In the genomic region with DNA sequence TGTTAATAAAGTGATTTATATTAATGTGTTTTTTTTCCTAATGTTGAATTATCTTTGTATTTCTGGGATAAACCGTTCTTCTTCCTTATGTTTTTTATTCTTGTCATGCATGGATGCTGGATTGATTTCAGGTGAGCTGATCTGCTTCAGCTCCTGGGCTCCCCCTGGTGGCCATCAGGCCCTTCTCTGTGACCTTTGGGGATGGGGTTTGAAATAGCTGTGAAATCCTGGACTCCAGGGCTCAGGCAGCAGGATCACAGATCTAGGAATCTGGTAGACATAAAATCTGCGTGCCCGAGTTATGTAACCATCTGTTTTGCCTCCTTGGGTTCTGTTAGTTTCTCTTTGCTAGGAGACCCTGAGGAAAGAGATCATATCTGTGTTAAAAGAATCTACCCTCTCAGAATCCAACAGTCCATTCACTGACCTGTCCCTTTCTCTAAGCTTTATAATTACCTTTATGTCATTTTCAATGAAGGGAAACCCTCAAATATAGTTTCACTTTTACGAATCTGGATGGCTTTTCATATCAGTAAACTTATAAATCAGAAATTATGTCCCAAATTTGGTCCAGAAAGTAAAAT, we compare ENCODE assay signal across 2 cellular contexts.
TF ChIP-seq lines count a peak whose summit lies in the region.

No MANE protein-coding gene starts in this region.

TF ChIP-seq in GM23338, 12 proteins besides CTCF, POLR2A, EP300 and RAD21 (continues in another document):
- no peak for TF ChIP-seq EZH2phosphoT487 (IDR thresholded peaks at IDR 0.05; ENCODE audit: unreplicated experiment)
- TF ChIP-seq, protein P1, sequence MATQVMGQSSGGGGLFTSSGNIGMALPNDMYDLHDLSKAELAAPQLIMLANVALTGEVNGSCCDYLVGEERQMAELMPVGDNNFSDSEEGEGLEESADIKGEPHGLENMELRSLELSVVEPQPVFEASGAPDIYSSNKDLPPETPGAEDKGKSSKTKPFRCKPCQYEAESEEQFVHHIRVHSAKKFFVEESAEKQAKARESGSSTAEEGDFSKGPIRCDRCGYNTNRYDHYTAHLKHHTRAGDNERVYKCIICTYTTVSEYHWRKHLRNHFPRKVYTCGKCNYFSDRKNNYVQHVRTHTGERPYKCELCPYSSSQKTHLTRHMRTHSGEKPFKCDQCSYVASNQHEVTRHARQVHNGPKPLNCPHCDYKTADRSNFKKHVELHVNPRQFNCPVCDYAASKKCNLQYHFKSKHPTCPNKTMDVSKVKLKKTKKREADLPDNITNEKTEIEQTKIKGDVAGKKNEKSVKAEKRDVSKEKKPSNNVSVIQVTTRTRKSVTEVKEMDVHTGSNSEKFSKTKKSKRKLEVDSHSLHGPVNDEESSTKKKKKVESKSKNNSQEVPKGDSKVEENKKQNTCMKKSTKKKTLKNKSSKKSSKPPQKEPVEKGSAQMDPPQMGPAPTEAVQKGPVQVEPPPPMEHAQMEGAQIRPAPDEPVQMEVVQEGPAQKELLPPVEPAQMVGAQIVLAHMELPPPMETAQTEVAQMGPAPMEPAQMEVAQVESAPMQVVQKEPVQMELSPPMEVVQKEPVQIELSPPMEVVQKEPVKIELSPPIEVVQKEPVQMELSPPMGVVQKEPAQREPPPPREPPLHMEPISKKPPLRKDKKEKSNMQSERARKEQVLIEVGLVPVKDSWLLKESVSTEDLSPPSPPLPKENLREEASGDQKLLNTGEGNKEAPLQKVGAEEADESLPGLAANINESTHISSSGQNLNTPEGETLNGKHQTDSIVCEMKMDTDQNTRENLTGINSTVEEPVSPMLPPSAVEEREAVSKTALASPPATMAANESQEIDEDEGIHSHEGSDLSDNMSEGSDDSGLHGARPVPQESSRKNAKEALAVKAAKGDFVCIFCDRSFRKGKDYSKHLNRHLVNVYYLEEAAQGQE (IDR thresholded peaks at IDR 0.05; ENCODE audit: unreplicated experiment), result no peak
- TF ChIP-seq POLR2AphosphoS5 (IDR thresholded peaks at IDR 0.05; ENCODE audit: low read depth), result no peak
- TF ChIP-seq, protein P2, sequence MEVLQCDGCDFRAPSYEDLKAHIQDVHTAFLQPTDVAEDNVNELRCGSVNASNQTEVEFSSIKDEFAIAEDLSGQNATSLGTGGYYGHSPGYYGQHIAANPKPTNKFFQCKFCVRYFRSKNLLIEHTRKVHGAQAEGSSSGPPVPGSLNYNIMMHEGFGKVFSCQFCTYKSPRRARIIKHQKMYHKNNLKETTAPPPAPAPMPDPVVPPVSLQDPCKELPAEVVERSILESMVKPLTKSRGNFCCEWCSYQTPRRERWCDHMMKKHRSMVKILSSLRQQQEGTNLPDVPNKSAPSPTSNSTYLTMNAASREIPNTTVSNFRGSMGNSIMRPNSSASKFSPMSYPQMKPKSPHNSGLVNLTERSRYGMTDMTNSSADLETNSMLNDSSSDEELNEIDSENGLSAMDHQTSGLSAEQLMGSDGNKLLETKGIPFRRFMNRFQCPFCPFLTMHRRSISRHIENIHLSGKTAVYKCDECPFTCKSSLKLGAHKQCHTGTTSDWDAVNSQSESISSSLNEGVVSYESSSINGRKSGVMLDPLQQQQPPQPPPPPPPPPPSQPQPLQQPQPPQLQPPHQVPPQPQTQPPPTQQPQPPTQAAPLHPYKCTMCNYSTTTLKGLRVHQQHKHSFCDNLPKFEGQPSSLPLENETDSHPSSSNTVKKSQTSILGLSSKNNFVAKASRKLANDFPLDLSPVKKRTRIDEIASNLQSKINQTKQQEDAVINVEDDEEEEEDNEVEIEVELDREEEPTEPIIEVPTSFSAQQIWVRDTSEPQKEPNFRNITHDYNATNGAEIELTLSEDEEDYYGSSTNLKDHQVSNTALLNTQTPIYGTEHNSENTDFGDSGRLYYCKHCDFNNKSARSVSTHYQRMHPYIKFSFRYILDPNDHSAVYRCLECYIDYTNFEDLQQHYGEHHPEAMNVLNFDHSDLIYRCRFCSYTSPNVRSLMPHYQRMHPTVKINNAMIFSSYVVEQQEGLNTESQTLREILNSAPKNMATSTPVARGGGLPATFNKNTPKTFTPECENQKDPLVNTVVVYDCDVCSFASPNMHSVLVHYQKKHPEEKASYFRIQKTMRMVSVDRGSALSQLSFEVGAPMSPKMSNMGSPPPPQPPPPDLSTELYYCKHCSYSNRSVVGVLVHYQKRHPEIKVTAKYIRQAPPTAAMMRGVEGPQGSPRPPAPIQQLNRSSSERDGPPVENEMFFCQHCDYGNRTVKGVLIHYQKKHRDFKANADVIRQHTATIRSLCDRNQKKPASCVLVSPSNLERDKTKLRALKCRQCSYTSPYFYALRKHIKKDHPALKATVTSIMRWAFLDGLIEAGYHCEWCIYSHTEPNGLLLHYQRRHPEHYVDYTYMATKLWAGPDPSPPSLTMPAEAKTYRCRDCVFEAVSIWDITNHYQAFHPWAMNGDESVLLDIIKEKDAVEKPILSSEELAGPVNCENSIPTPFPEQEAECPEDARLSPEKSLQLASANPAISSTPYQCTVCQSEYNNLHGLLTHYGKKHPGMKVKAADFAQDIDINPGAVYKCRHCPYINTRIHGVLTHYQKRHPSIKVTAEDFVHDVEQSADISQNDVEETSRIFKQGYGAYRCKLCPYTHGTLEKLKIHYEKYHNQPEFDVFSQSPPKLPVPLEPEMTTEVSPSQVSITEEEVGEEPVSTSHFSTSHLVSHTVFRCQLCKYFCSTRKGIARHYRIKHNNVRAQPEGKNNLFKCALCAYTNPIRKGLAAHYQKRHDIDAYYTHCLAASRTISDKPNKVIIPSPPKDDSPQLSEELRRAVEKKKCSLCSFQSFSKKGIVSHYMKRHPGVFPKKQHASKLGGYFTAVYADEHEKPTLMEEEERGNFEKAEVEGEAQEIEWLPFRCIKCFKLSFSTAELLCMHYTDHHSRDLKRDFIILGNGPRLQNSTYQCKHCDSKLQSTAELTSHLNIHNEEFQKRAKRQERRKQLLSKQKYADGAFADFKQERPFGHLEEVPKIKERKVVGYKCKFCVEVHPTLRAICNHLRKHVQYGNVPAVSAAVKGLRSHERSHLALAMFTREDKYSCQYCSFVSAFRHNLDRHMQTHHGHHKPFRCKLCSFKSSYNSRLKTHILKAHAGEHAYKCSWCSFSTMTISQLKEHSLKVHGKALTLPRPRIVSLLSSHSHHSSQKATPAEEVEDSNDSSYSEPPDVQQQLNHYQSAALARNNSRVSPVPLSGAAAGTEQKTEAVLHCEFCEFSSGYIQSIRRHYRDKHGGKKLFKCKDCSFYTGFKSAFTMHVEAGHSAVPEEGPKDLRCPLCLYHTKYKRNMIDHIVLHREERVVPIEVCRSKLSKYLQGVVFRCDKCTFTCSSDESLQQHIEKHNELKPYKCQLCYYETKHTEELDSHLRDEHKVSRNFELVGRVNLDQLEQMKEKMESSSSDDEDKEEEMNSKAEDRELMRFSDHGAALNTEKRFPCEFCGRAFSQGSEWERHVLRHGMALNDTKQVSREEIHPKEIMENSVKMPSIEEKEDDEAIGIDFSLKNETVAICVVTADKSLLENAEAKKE (CRISPR knock-in tag; IDR thresholded peaks at IDR 0.05), result no peak
- TF ChIP-seq ZNF331 (CRISPR knock-in tag; IDR thresholded peaks at IDR 0.05; ENCODE audit: low read depth), result no peak
- TF ChIP-seq EZH2 (IDR thresholded peaks at IDR 0.05; ENCODE audit: low read depth, unreplicated experiment), result no peak
- TF ChIP-seq STAT1 (IDR thresholded peaks at IDR 0.05; ENCODE audit: unreplicated experiment), result no peak
- no peak for TF ChIP-seq ZNF114 (CRISPR knock-in tag; IDR thresholded peaks at IDR 0.05)
- no peak for TF ChIP-seq ETS1 (IDR thresholded peaks at IDR 0.05)

TF ChIP-seq in liver, 16 proteins besides CTCF, POLR2A, EP300 and RAD21:
- peak; percentile 21 to 54 for TF ChIP-seq HNF4A (conservative IDR thresholded peaks at IDR 0.05)
- TF ChIP-seq FOXA1 (IDR thresholded peaks at IDR 0.05), result no peak
- TF ChIP-seq JUND (IDR thresholded peaks at IDR 0.05), result no peak
- TF ChIP-seq FOXA2 (IDR thresholded peaks at IDR 0.05), result no peak
- no peak for TF ChIP-seq GABPA (IDR thresholded peaks at IDR 0.05 in 1 of 2, conservative IDR thresholded peaks at IDR 0.05 in 1 of 2)
- TF ChIP-seq NR2F2 (IDR thresholded peaks at IDR 0.05), result peak; percentile 85
- TF ChIP-seq TAF1 (conservative IDR thresholded peaks at IDR 0.05), result no peak
- TF ChIP-seq RXRA (IDR thresholded peaks at IDR 0.05), result peak; percentile 33 to 57
- no peak for TF ChIP-seq EGR1 (IDR thresholded peaks at IDR 0.05; ENCODE audit: low read depth in 2 of 2)
- TF ChIP-seq, protein P3, sequence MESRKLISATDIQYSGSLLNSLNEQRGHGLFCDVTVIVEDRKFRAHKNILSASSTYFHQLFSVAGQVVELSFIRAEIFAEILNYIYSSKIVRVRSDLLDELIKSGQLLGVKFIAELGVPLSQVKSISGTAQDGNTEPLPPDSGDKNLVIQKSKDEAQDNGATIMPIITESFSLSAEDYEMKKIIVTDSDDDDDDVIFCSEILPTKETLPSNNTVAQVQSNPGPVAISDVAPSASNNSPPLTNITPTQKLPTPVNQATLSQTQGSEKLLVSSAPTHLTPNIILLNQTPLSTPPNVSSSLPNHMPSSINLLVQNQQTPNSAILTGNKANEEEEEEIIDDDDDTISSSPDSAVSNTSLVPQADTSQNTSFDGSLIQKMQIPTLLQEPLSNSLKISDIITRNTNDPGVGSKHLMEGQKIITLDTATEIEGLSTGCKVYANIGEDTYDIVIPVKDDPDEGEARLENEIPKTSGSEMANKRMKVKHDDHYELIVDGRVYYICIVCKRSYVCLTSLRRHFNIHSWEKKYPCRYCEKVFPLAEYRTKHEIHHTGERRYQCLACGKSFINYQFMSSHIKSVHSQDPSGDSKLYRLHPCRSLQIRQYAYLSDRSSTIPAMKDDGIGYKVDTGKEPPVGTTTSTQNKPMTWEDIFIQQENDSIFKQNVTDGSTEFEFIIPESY (IDR thresholded peaks at IDR 0.05), result no peak
- TF ChIP-seq HNF4G (IDR thresholded peaks at IDR 0.05), result no peak
- no peak for TF ChIP-seq YY1 (IDR thresholded peaks at IDR 0.05)
- no peak for TF ChIP-seq SP1 (IDR thresholded peaks at IDR 0.05)
TF ChIP-seq in liver: peak in this region for 3.
